In genomic region chr2:195320416-195320973, GRCh38 we compare ENCODE assay signal across 14 cellular contexts.
DNase-seq lines count a peak whose midpoint lies in the region; ATAC-seq, FAIRE-seq and TF ChIP-seq lines count a peak whose summit lies in the region.
"Had no signal": no experiment of that assay in that cellular context is flagged by ENCODE, and none has a peak within 500 bp of the region (broad histone marks: within the 10 kb centered on the region; RNA-seq: fewer than 3 reads in every experiment).

No MANE protein-coding gene starts in this region.

- H3K27ac ChIP-seq in keratinocyte (ENCODE audit: control insufficient read depth, insufficient read depth, low read length), result peak overlapping the region; percentile 65
- H3K27ac ChIP-seq: foreskin keratinocyte, left ventricle myocardium inferior, Peyer's patch had no signal

- H3K4me2 ChIP-seq in keratinocyte (ENCODE audit: control insufficient read depth, extremely low read depth, insufficient read depth, low read depth, low read length), result peak overlapping the region; percentile 51

- H3K9ac ChIP-seq in keratinocyte (ENCODE audit: control insufficient read depth, extremely low read depth, insufficient read depth, low read length), result no peak overlapping the region

- peak; percentile 74 for FAIRE-seq in keratinocyte (lab: Jason Lieb, UNC)
- FAIRE-seq: colon had no signal

- DNase-seq in keratinocyte (ENCODE audit: low read depth, low spot score), result no peak
- no peak for DNase-seq in OCI-M2 (lab: John Stamatoyannopoulos, UW; ENCODE audit: unreplicated experiment)
- DNase-seq in nucleus accumbens (lab: John Stamatoyannopoulos, UW), result no peak
- no peak for DNase-seq in KG1 (lab: John Stamatoyannopoulos, UW)
- no peak for DNase-seq in cerebellum (ENCODE audit: low spot score)
- DNase-seq: left ventricle myocardium inferior, NCI-H187, Peyer's patch had no signal

- H2AFZ ChIP-seq in keratinocyte (ENCODE audit: control insufficient read depth, low read length), result no peak overlapping the region

- dilution Hi-C loops in keratinocyte (cut with MboI; ENCODE audit: extremely low pct_ligation_motif_present, low sequenced_read_pairs), result no loop called here

- no peaks in the 10 kb centered on the region for H3K27me3 ChIP-seq in keratinocyte (ENCODE audit: control insufficient read depth, extremely low read depth, insufficient read depth, low read length)
- H3K27me3 ChIP-seq: foreskin keratinocyte, Peyer's patch had no signal

- peaks cover 42% of the 10 kb centered on the region for H3K4me1 ChIP-seq in keratinocyte (ENCODE audit: control insufficient read depth, extremely low read depth, insufficient read depth, low read length)
- H3K4me1 ChIP-seq: left ventricle myocardium inferior, Peyer's patch had no signal

- H4K20me1 ChIP-seq in keratinocyte (ENCODE audit: control insufficient read depth, extremely low read depth, insufficient read depth, low read length), result no peaks in the 10 kb centered on the region

- no peak overlapping the region for H3K4me3 ChIP-seq in keratinocyte (ENCODE audit: control insufficient read depth in 2 of 3, extremely low read depth in 1 of 3, insufficient read depth in 2 of 3, low read depth in 1 of 3, low read length in 3 of 3)
- H3K4me3 ChIP-seq: left ventricle myocardium inferior, Peyer's patch had no signal

- no peaks in the 10 kb centered on the region for H3K79me2 ChIP-seq in keratinocyte (ENCODE audit: control insufficient read depth, insufficient read depth, low read length)

- TF ChIP-seq CTCF in keratinocyte (optimal IDR thresholded peaks at IDR 0.05 in 1 of 3, IDR thresholded peaks at IDR 0.05 in 1 of 3, conservative IDR thresholded peaks at IDR 0.05 in 1 of 3; ENCODE audit: extremely low read depth in 1 of 3, insufficient read depth in 2 of 3, low read length in 3 of 3), result no peak

- H3K9me1 ChIP-seq in keratinocyte (ENCODE audit: control insufficient read depth, extremely low read depth, insufficient read depth, low read length), result no peaks in the 10 kb centered on the region

- no peaks in the 10 kb centered on the region for H3K9me3 ChIP-seq in keratinocyte (ENCODE audit: control insufficient read depth, low read depth, low read length)
- H3K9me3 ChIP-seq: left ventricle myocardium inferior had no signal

- ATAC-seq in GM18907 (IDR thresholded peaks at IDR 0.05; ENCODE audit: unreplicated experiment) (peak; percentile 95), GM21786 (IDR thresholded peaks at IDR 0.05; ENCODE audit: unreplicated experiment) (peak; percentile 83), HG03378 (IDR thresholded peaks at IDR 0.05; ENCODE audit: unreplicated experiment) (peak; percentile 92)
- ATAC-seq: WTC11 had no signal

- no peaks in the 10 kb centered on the region for H3K36me3 ChIP-seq in keratinocyte (ENCODE audit: control insufficient read depth in 2 of 2, extremely low read depth in 1 of 2, insufficient read depth in 2 of 2, low read length in 2 of 2)
- H3K36me3 ChIP-seq: left ventricle myocardium inferior, Peyer's patch had no signal
